Comparison of ENCODE assay signal across 14 cellular contexts in genomic region chr15:74603789-74604705, GRCh38.
"Had no signal": no experiment of that assay in that cellular context is flagged by ENCODE, and none has a peak within 500 bp of the region (broad histone marks: within the 10 kb centered on the region; RNA-seq: fewer than 3 reads in every experiment).

No MANE protein-coding gene starts in this region.

- H3K27ac ChIP-seq: foreskin keratinocyte, left ventricle myocardium inferior, lower lobe of right lung had no signal

- H3K9me3 ChIP-seq: left ventricle myocardium inferior, lower lobe of right lung had no signal

- H3K9me3 Mint-ChIP-seq: dendritic cell treated with granulocyte-macrophage colony-stimulating factor and Interleukin-4, amounts not matched to agents 40 ng/mL and 50 ng/mL, for 4 days; immature natural killer cell; memory B cell; mesothelial cell of epicardium; natural killer cell treated with Interleukin-12 subunit alpha and Interleukin-12 subunit beta and Interleukin-15 and Interleukin-18, amount 100 ng/mL, for 72 hours had no signal

- DNase-seq: foreskin keratinocyte; immature natural killer cell; left ventricle myocardium inferior; lower lobe of right lung; small intestine; stimulated activated CD4-positive, alpha-beta T cell treated with anti-CD3 and anti-CD28 coated beads, Interleukin-12 subunit alpha, Interleukin-12 subunit beta, amount 100 ng/mL, for 4 hours; stimulated activated naive CD4-positive, alpha-beta T cell treated with Interleukin-2 at 50 U/mL for 16 hours; trophoblast cell had no signal

- FAIRE-seq: colon, keratinocyte, small intestine had no signal

- H3K27me3 ChIP-seq: foreskin keratinocyte had no signal

- H3K4me1 Mint-ChIP-seq: memory B cell, mesothelial cell of epicardium had no signal

- H3K27ac Mint-ChIP-seq: dendritic cell treated with granulocyte-macrophage colony-stimulating factor and Interleukin-4, amounts not matched to agents 40 ng/mL and 50 ng/mL, for 4 days; immature natural killer cell; mesothelial cell of epicardium; natural killer cell treated with Interleukin-12 subunit alpha and Interleukin-12 subunit beta and Interleukin-15 and Interleukin-18, amount 100 ng/mL, for 72 hours had no signal

- H3K4me3 Mint-ChIP-seq: dendritic cell treated with granulocyte-macrophage colony-stimulating factor and Interleukin-4, amounts not matched to agents 40 ng/mL and 50 ng/mL, for 4 days; immature natural killer cell; memory B cell; mesothelial cell of epicardium; natural killer cell treated with Interleukin-12 subunit alpha and Interleukin-12 subunit beta and Interleukin-15 and Interleukin-18, amount 100 ng/mL, for 72 hours had no signal

- H3K27me3 Mint-ChIP-seq: natural killer cell treated with Interleukin-12 subunit alpha and Interleukin-12 subunit beta and Interleukin-15 and Interleukin-18, amount 100 ng/mL, for 72 hours had no signal

- H3K4me1 ChIP-seq: foreskin keratinocyte had no signal

- H3K36me3 Mint-ChIP-seq: immature natural killer cell; memory B cell; mesothelial cell of epicardium; natural killer cell treated with Interleukin-12 subunit alpha and Interleukin-12 subunit beta and Interleukin-15 and Interleukin-18, amount 100 ng/mL, for 72 hours had no signal

- H3K4me3 ChIP-seq: left ventricle myocardium inferior, lower lobe of right lung had no signal

- H3K36me3 ChIP-seq: left ventricle myocardium inferior, lower lobe of right lung had no signal

- ATAC-seq: foreskin keratinocyte, lower lobe of right lung had no signal
